Comparison of ENCODE assay signal across 15 cellular contexts in genomic region chr3:41574900-41575299, GRCh38.
A peak's percentile ranks its signal among the peaks of the same experiment; 100 is the strongest.
DNase-seq lines count a peak whose midpoint lies in the region; ATAC-seq and TF ChIP-seq lines count a peak whose summit lies in the region.
"Had no signal": no experiment of that assay in that cellular context is flagged by ENCODE, and none has a peak within 500 bp of the region (broad histone marks: within the 10 kb centered on the region; RNA-seq: fewer than 3 reads in every experiment).

No MANE protein-coding gene starts in this region.

- no peaks in the 10 kb centered on the region for H3K36me3 Mint-ChIP-seq in HFFc6 (ENCODE audit: low read depth)

- H3K79me2 ChIP-seq in mesendoderm (ENCODE audit: control insufficient read depth, insufficient read depth, low read length) = no peaks in the 10 kb centered on the region

- H3K23ac ChIP-seq in mesendoderm (ENCODE audit: low read length) = no peak overlapping the region

- no peak overlapping the region for H4K8ac ChIP-seq in mesendoderm (ENCODE audit: low read depth, low read length)

- H3K9me3 Mint-ChIP-seq in HFFc6 = no peaks in the 10 kb centered on the region
- H3K9me3 Mint-ChIP-seq: immature natural killer cell had no signal

- no peak overlapping the region for H3K27ac Mint-ChIP-seq in HFFc6
- H3K27ac Mint-ChIP-seq: B cell, immature natural killer cell had no signal

- H3K4me1 ChIP-seq in mesendoderm (ENCODE audit: control insufficient read depth, low read depth, low read length) (no peaks in the 10 kb centered on the region), ascending aorta (peaks cover 0 to 2% of the 10 kb centered on the region in 2 donors)
- H3K4me1 ChIP-seq: HAP-1 had no signal

- peaks cover 3% of the 10 kb centered on the region for H3K27me3 Mint-ChIP-seq in HFFc6 (ENCODE audit: insufficient read depth)
- H3K27me3 Mint-ChIP-seq: B cell had no signal

- TF ChIP-seq CTCF in C4-2B (conservative IDR thresholded peaks at IDR 0.05) (peak; percentile 30), HFFc6 (IDR thresholded peaks at IDR 0.05) (peak; percentile 50; the same call in 1 of the 2 replicates), astrocyte of the cerebellum (IDR thresholded peaks at IDR 0.05; ENCODE audit: low read depth, low read length, missing control alignments) (peak; percentile 15), ascending aorta (IDR thresholded peaks at IDR 0.05) (no peak)

- H3K27me3 ChIP-seq in mesendoderm (ENCODE audit: insufficient read depth, low read length, poor library complexity) (no peaks in the 10 kb centered on the region), ascending aorta (no peaks in the 10 kb centered on the region)

- ATAC-seq in HG02588 (IDR thresholded peaks at IDR 0.05; ENCODE audit: unreplicated experiment) = no peak
- ATAC-seq in GM18907 (IDR thresholded peaks at IDR 0.05; ENCODE audit: unreplicated experiment) = no peak

- no peak overlapping the region for H3K4me2 ChIP-seq in mesendoderm (ENCODE audit: low read length)

- H3K4me1 Mint-ChIP-seq in HFFc6 (ENCODE audit: low read depth) = peaks cover 10% of the 10 kb centered on the region; the same call in 1 of the 2 replicates
- H3K4me1 Mint-ChIP-seq: immature natural killer cell had no signal

- H2AK5ac ChIP-seq in mesendoderm (ENCODE audit: low read length) = no peak overlapping the region

- H3K4me3 ChIP-seq in astrocyte of the cerebellum (ENCODE audit: low read depth, low read length) = no peak overlapping the region
- H3K4me3 ChIP-seq in mesendoderm (ENCODE audit: low read length) = no peak overlapping the region
- H3K4me3 ChIP-seq in ascending aorta = no peak overlapping the region
- H3K4me3 ChIP-seq: HAP-1 had no signal

- no peaks in the 10 kb centered on the region for H3K9me3 ChIP-seq in ascending aorta
- H3K9me3 ChIP-seq: HAP-1 had no signal

- in situ Hi-C loops in astrocyte of the cerebellum (cut with HindIII; ENCODE audit: low sequenced_read_pairs) = no loop called here

- WGBS in mesendoderm (ENCODE audit: extremely low coverage, insufficient coverage, low lambda C conversion rate) = no CpG with 5 or more reads among the region's 2 CpGs

- H3K9ac ChIP-seq in mesendoderm (ENCODE audit: low read length) = no peak overlapping the region

- H2BK120ac ChIP-seq in mesendoderm (ENCODE audit: low read depth, low read length) = no peak overlapping the region

- H3K27ac ChIP-seq in C4-2B (no peak overlapping the region), mesendoderm (ENCODE audit: low read depth, low read length) (no peak overlapping the region), ascending aorta (no peak overlapping the region)

- no peak overlapping the region for H2BK15ac ChIP-seq in mesendoderm (replicated peaks; ENCODE audit: low read depth)

- H4K5ac ChIP-seq in mesendoderm (ENCODE audit: low read length) = no peak overlapping the region

- no peak for DNase-seq in HFFc6
- DNase-seq in astrocyte of the cerebellum (ENCODE audit: low read depth) = no peak
- DNase-seq in mesendoderm = peak; percentile 25
- DNase-seq in NCI-H2029 (lab: John Stamatoyannopoulos, UW) = no peak
- DNase-seq in ascending aorta (ENCODE audit: low spot score in 2 of 2) = no peak
- DNase-seq: activated gamma-delta T cell treated with Interleukin-2 at 50 U/mL for 16 hours; effector CD8-positive, alpha-beta T cell; immature natural killer cell; NCI-H1417 treated with DMSO at 0.1 percent for 48 hours; occipital lobe had no signal

- intact Hi-C loops in ascending aorta (cut with DNase I) = no loop called here

- H3K18ac ChIP-seq in mesendoderm (ENCODE audit: low read length) = no peak overlapping the region

- H3K36me3 ChIP-seq in mesendoderm (ENCODE audit: control insufficient read depth, insufficient read depth, low read length) (no peaks in the 10 kb centered on the region), ascending aorta (no peaks in the 10 kb centered on the region)
- H3K36me3 ChIP-seq: HAP-1 had no signal

- H3K56ac ChIP-seq in mesendoderm (ENCODE audit: low read length) = no peak overlapping the region

- no peak overlapping the region for H2BK5ac ChIP-seq in mesendoderm (ENCODE audit: low read length)

- H3K4me3 Mint-ChIP-seq in HFFc6 = no peak overlapping the region
- H3K4me3 Mint-ChIP-seq: B cell, immature natural killer cell had no signal

- H3K79me1 ChIP-seq in mesendoderm (ENCODE audit: low read length) = no peaks in the 10 kb centered on the region

- no peak overlapping the region for H3K4ac ChIP-seq in mesendoderm (ENCODE audit: low read depth, low read length)

Comparison
In these comparisons a context has a peak if more than half of its experiments do, and no peak if none do; other contexts are left out.
1. CTCF ChIP-seq: peak in C4-2B (single experiment), HFFc6 (single experiment) and astrocyte of the cerebellum (single experiment); none in ascending aorta (0 of 3).